ENCODE assay signal across 17 cellular contexts in genomic region chr10:126233182-126233581, GRCh38.
DNase-seq lines count a peak whose midpoint lies in the region; ATAC-seq and TF ChIP-seq lines count a peak whose summit lies in the region.
"Had no signal": no experiment of that assay in that cellular context is flagged by ENCODE, and none has a peak within 500 bp of the region (broad histone marks: within the 10 kb centered on the region; RNA-seq: fewer than 3 reads in every experiment).

No MANE protein-coding gene starts in this region.

- peaks cover 37% of the 10 kb centered on the region for H3K79me2 ChIP-seq in smooth muscle cell (ENCODE audit: low read depth)

- ATAC-seq in IMR-90 (ENCODE audit: low read depth) (no peak), GM18517 (IDR thresholded peaks at IDR 0.05; ENCODE audit: unreplicated experiment) (no peak), HG02973 (IDR thresholded peaks at IDR 0.05; ENCODE audit: unreplicated experiment) (no peak)
- ATAC-seq: GM23338, HCT116 had no signal

- H2BK20ac ChIP-seq in IMR-90 (ENCODE audit: low read depth, low read length): no peak overlapping the region

- intact Hi-C loops in IMR-90 (cut with micrococcal nuclease): no loop called here

- POLR2A ChIA-PET in IMR-90 (lab: Charles Lee; ENCODE audit: unreplicated experiment): no interaction called here

- no peaks in the 10 kb centered on the region for H3K9me1 ChIP-seq in IMR-90 (ENCODE audit: insufficient read depth, low read length)

- no peak overlapping the region for H2AK9ac ChIP-seq in IMR-90 (replicated peaks; ENCODE audit: low read depth, low read length, poor library complexity)

- H3K4me1 Mint-ChIP-seq in chondrocyte (ENCODE audit: low read depth) (peaks cover 9% of the 10 kb centered on the region), nephron progenitor cell (peaks cover 19% of the 10 kb centered on the region)
- H3K4me1 Mint-ChIP-seq: CD4-positive, alpha-beta memory T cell had no signal

- in situ Hi-C loops in IMR-90 (cut with MboI; ENCODE audit: low sequenced_read_pairs): no loop called here

- H3K23ac ChIP-seq in IMR-90 (ENCODE audit: low read depth, low read length): no peak overlapping the region

- no peak overlapping the region for H2AFZ ChIP-seq in IMR-90 (replicated peaks; ENCODE audit: low read length, poor library complexity)
- no peak overlapping the region for H2AFZ ChIP-seq in smooth muscle cell (ENCODE audit: low read depth)
- H2AFZ ChIP-seq: GM23338 had no signal

- H4K91ac ChIP-seq in IMR-90 (ENCODE audit: insufficient read depth, low read depth, low read length): no peak overlapping the region

- H3K9ac ChIP-seq in IMR-90 (ENCODE audit: low read depth, low read length) (no peak overlapping the region), smooth muscle cell (ENCODE audit: low read depth) (no peak overlapping the region)

- H2BK5ac ChIP-seq in IMR-90 (ENCODE audit: low read depth, low read length, poor library complexity, severe bottlenecking): no peak overlapping the region

- H3K27me3 ChIP-seq in IMR-90 (ENCODE audit: control insufficient read depth, insufficient read depth, low read length) (no peaks in the 10 kb centered on the region), smooth muscle cell (ENCODE audit: low read depth) (no peaks in the 10 kb centered on the region)

- dilution Hi-C loops in IMR-90 (cut with HindIII; ENCODE audit: low sequenced_read_pairs, unreplicated experiment): no loop called here

- no peak overlapping the region; the same call in 2 of the 3 replicates for H2BK15ac ChIP-seq in IMR-90 (ENCODE audit: low read depth, low read length)

- H3K4me3 ChIP-seq in IMR-90 (ENCODE audit: insufficient read depth, low read depth, low read length): no peak overlapping the region
- H3K4me3 ChIP-seq in smooth muscle cell: no peak overlapping the region
- H3K4me3 ChIP-seq: GM23338 had no signal

- WGBS in IMR-90 (ENCODE audit: extremely low coverage in 2 of 2, insufficient read length in 1 of 2), 2 experiments: 89% methylated on average over 4 of the region's 6 CpGs; no CpG with 5 or more reads in 1 of the 2 experiments
- 91% methylated on average over 6 of the region's 6 CpGs for WGBS in smooth muscle cell (ENCODE audit: low lambda C conversion rate)

- H4K20me1 ChIP-seq in IMR-90 (ENCODE audit: insufficient read depth, low read length) (no peaks in the 10 kb centered on the region), smooth muscle cell (ENCODE audit: low read depth) (no peaks in the 10 kb centered on the region)

- no peak overlapping the region for H3K4me3 Mint-ChIP-seq in chondrocyte (ENCODE audit: unreplicated experiment)
- H3K4me3 Mint-ChIP-seq in nephron progenitor cell: no peak overlapping the region
- H3K4me3 Mint-ChIP-seq: CD4-positive, alpha-beta memory T cell; GM23338; HFFc6 had no signal

- H4K8ac ChIP-seq in IMR-90 (ENCODE audit: low read depth in 2 of 2, low read length in 2 of 2): no peak overlapping the region

- no peaks in the 10 kb centered on the region for H3K36me3 ChIP-seq in IMR-90 (ENCODE audit: control insufficient read depth, insufficient read depth, low read length)
- H3K36me3 ChIP-seq in smooth muscle cell (ENCODE audit: low read depth): no peaks in the 10 kb centered on the region

- no TSS peak for BruUV-seq in IMR-90 (replicated peaks; lab: Mats Ljungman, UMichigan)

- no peak overlapping the region for H4K5ac ChIP-seq in IMR-90 (ENCODE audit: low read depth, low read length)

- no peak for DNase-seq in IMR-90
- DNase-seq in chondrocyte (ENCODE audit: low spot score): no peak
- DNase-seq in nephron progenitor cell: no peak
- DNase-seq in smooth muscle cell (lab: John Stamatoyannopoulos, UW; ENCODE audit: unreplicated experiment): no peak
- no peak for DNase-seq in T-helper 1 cell
- no peak for DNase-seq in NCI-H1436 (lab: John Stamatoyannopoulos, UW)
- DNase-seq: C1 segment of cervical spinal cord; Calu3; CD4-positive, alpha-beta memory T cell; COR-L47; DND-41; H9; HFFc6 had no signal

- peak overlapping the region; percentile 45; the same call in 1 of the 2 replicates for H2AK5ac ChIP-seq in IMR-90 (ENCODE audit: low read depth, low read length)

- H3K36me3 Mint-ChIP-seq in chondrocyte (ENCODE audit: low read depth): peaks cover 6% of the 10 kb centered on the region
- no peaks in the 10 kb centered on the region for H3K36me3 Mint-ChIP-seq in nephron progenitor cell (ENCODE audit: low read depth)
- H3K36me3 Mint-ChIP-seq: CD4-positive, alpha-beta memory T cell had no signal

- H3K9me3 Mint-ChIP-seq in chondrocyte (ENCODE audit: low read depth) (no peaks in the 10 kb centered on the region), nephron progenitor cell (no peaks in the 10 kb centered on the region)
- H3K9me3 Mint-ChIP-seq: GM23338, H9, HFFc6 had no signal

- peak overlapping the region; percentile 42 for H3K27ac Mint-ChIP-seq in chondrocyte (ENCODE audit: unreplicated experiment)
- peak overlapping the region; percentile 55 for H3K27ac Mint-ChIP-seq in nephron progenitor cell
- H3K27ac Mint-ChIP-seq: GM23338, H9, HFFc6 had no signal

- H3K56ac ChIP-seq in IMR-90 (ENCODE audit: extremely low read depth, insufficient read depth, low read length): no peak overlapping the region

- no peaks in the 10 kb centered on the region for H3F3A ChIP-seq in smooth muscle cell (ENCODE audit: low read depth)

- H3K18ac ChIP-seq in IMR-90 (ENCODE audit: low read depth, low read length): no peak overlapping the region

- H3K9me3 ChIP-seq in IMR-90 (ENCODE audit: control insufficient read depth, insufficient read depth, low read length) (no peaks in the 10 kb centered on the region), smooth muscle cell (replicated peaks; ENCODE audit: low read depth) (no peaks in the 10 kb centered on the region)

- no peak overlapping the region for H2BK120ac ChIP-seq in IMR-90 (ENCODE audit: low read depth, low read length)

- CTCF ChIA-PET in IMR-90 (lab: Yijun Ruan, JAX): no interaction called here

- TF ChIP-seq RAD21 in IMR-90 (IDR thresholded peaks at IDR 0.05; ENCODE audit: low read length): no peak

- H3K4me1 ChIP-seq in IMR-90 (ENCODE audit: control insufficient read depth, insufficient read depth, low read length) (peaks cover 2% of the 10 kb centered on the region; the same call in 1 of the 2 replicates), smooth muscle cell (ENCODE audit: low read depth) (peaks cover 10% of the 10 kb centered on the region)

- H3K27ac ChIP-seq in IMR-90 (ENCODE audit: insufficient read depth, low read length) (no peak overlapping the region), smooth muscle cell (ENCODE audit: low read depth) (no peak overlapping the region)

- no peak for TF ChIP-seq POLR2A in IMR-90 (IDR thresholded peaks at IDR 0.05; ENCODE audit: low read depth, low read length)

- H3K4me2 ChIP-seq in IMR-90 (ENCODE audit: low read depth, low read length) (no peak overlapping the region), smooth muscle cell (peak overlapping the region; percentile 19)
- H3K4me2 ChIP-seq: GM23338 had no signal

- H3K14ac ChIP-seq in IMR-90 (replicated peaks; ENCODE audit: low read depth, low read length): no peak overlapping the region

- TF ChIP-seq CTCF in IMR-90 (conservative IDR thresholded peaks at IDR 0.05; ENCODE audit: low read depth, low read length) (no peak), chondrocyte (IDR thresholded peaks at IDR 0.05) (no peak), nephron progenitor cell (IDR thresholded peaks at IDR 0.05) (no peak), smooth muscle cell (IDR thresholded peaks at IDR 0.05; ENCODE audit: borderline replicate concordance, insufficient read depth, poor library complexity, severe bottlenecking) (no peak)

- no peaks in the 10 kb centered on the region for H3K79me1 ChIP-seq in IMR-90 (ENCODE audit: low read depth in 1 of 2, low read length in 2 of 2)

- no peaks in the 10 kb centered on the region for H3K27me3 Mint-ChIP-seq in chondrocyte (ENCODE audit: low read depth)
- no peaks in the 10 kb centered on the region for H3K27me3 Mint-ChIP-seq in nephron progenitor cell (ENCODE audit: low read depth, poor library complexity)
- H3K27me3 Mint-ChIP-seq: CD4-positive, alpha-beta memory T cell had no signal

- H3K4ac ChIP-seq in IMR-90 (ENCODE audit: low read depth, low read length): no peak overlapping the region; the same call in 1 of the 2 replicates

TF ChIP-seq in IMR-90, 13 proteins besides CTCF, POLR2A, EP300 and RAD21:
- TF ChIP-seq SMC3 (IDR thresholded peaks at IDR 0.05; ENCODE audit: low read depth, low read length) (no peak), BHLHE40 (IDR thresholded peaks at IDR 0.05; ENCODE audit: low read depth, low read length) (no peak), ELK1 (IDR thresholded peaks at IDR 0.05; ENCODE audit: borderline replicate concordance, low read depth, low read length) (no peak), NFE2L2 (IDR thresholded peaks at IDR 0.05; ENCODE audit: low read depth, low read length) (no peak), RCOR1 (IDR thresholded peaks at IDR 0.05; ENCODE audit: insufficient replicate concordance, low read length) (no peak), MAZ (IDR thresholded peaks at IDR 0.05; ENCODE audit: borderline replicate concordance, low read depth, low read length) (no peak), MAFK (IDR thresholded peaks at IDR 0.05; ENCODE audit: low read depth, low read length) (no peak), CHD1 (IDR thresholded peaks at IDR 0.05; ENCODE audit: low read depth, low read length) (no peak), RFX5 (IDR thresholded peaks at IDR 0.05; ENCODE audit: low read depth, low read length) (no peak), CEBPB (IDR thresholded peaks at IDR 0.05; ENCODE audit: low read depth, low read length) (no peak), MXI1 (IDR thresholded peaks at IDR 0.05; ENCODE audit: borderline replicate concordance, low read depth, low read length) (no peak), FOS (IDR thresholded peaks at IDR 0.05; ENCODE audit: low read depth, low read length) (no peak)
- TF ChIP-seq, protein P1, sequence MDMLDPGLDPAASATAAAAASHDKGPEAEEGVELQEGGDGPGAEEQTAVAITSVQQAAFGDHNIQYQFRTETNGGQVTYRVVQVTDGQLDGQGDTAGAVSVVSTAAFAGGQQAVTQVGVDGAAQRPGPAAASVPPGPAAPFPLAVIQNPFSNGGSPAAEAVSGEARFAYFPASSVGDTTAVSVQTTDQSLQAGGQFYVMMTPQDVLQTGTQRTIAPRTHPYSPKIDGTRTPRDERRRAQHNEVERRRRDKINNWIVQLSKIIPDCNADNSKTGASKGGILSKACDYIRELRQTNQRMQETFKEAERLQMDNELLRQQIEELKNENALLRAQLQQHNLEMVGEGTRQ (IDR thresholded peaks at IDR 0.05; ENCODE audit: low read depth, low read length): no peak
TF ChIP-seq in IMR-90: peak in this region for 0.
